33 cellular contexts compared by ENCODE assay signal in genomic region chr14:81638656-81639055, GRCh38.
"Had no signal": no experiment of that assay in that cellular context is flagged by ENCODE, and none has a peak within 500 bp of the region (broad histone marks: within the 10 kb centered on the region; RNA-seq: fewer than 3 reads in every experiment).

No MANE protein-coding gene starts in this region.

- H3K36me3 ChIP-seq: colonic mucosa, gastroesophageal sphincter, heart left ventricle, left lung, ovary, sigmoid colon, spleen, tibial artery had no signal

- H3K4me3 ChIP-seq: colonic mucosa, gastroesophageal sphincter, heart left ventricle, left lung, mucosa of descending colon, ovary, psoas muscle, sigmoid colon, skin epidermis, spleen, testis, tibial artery had no signal

- H3K27ac Mint-ChIP-seq: dendritic cell treated with granulocyte-macrophage colony-stimulating factor and Interleukin-4, amounts not matched to agents 40 ng/mL and 50 ng/mL, for 4 days; endodermal cell; mesothelial cell of epicardium; naive thymus-derived CD4-positive, alpha-beta T cell; nephron; stimulated activated memory B cell treated with anti-CD40 and anti-IgM and Interleukin-4, amounts not matched to agents 10 μg/mL and 1 μg/mL and 100 μg/mL, for 72 hours; type B pancreatic cell had no signal

- H3K27me3 ChIP-seq: colonic mucosa, gastroesophageal sphincter, heart left ventricle, left lung, ovary, sigmoid colon, spleen, testis, tibial artery had no signal

- H3K4me3 Mint-ChIP-seq: dendritic cell treated with granulocyte-macrophage colony-stimulating factor and Interleukin-4, amounts not matched to agents 40 ng/mL and 50 ng/mL, for 4 days; endodermal cell; mesothelial cell of epicardium; naive thymus-derived CD4-positive, alpha-beta T cell; nephron; stimulated activated memory B cell treated with anti-CD40 and anti-IgM and Interleukin-4, amounts not matched to agents 10 μg/mL and 1 μg/mL and 100 μg/mL, for 72 hours; type B pancreatic cell had no signal

- H3K9me3 ChIP-seq: colonic mucosa, gastroesophageal sphincter, heart left ventricle, left lung, mucosa of descending colon, ovary, psoas muscle, sigmoid colon, spleen, testis, tibial artery had no signal

- FAIRE-seq: islet of Langerhans, urothelium cell line had no signal

- H3K9me3 Mint-ChIP-seq: dendritic cell treated with granulocyte-macrophage colony-stimulating factor and Interleukin-4, amounts not matched to agents 40 ng/mL and 50 ng/mL, for 4 days; endodermal cell; nephron; type B pancreatic cell had no signal

- H3K27me3 Mint-ChIP-seq: stimulated activated memory B cell treated with anti-CD40 and anti-IgM and Interleukin-4, amounts not matched to agents 10 μg/mL and 1 μg/mL and 100 μg/mL, for 72 hours had no signal

- H3K4me1 Mint-ChIP-seq: stimulated activated memory B cell treated with anti-CD40 and anti-IgM and Interleukin-4, amounts not matched to agents 10 μg/mL and 1 μg/mL and 100 μg/mL, for 72 hours had no signal

- H3K4me1 ChIP-seq: colonic mucosa, gastroesophageal sphincter, left lung, psoas muscle, sigmoid colon, spleen, testis had no signal

- H3K36me3 Mint-ChIP-seq: mesothelial cell of epicardium; naive thymus-derived CD4-positive, alpha-beta T cell; stimulated activated memory B cell treated with anti-CD40 and anti-IgM and Interleukin-4, amounts not matched to agents 10 μg/mL and 1 μg/mL and 100 μg/mL, for 72 hours; type B pancreatic cell had no signal

- H3K27ac ChIP-seq: colonic mucosa, epithelial cell of prostate, gastroesophageal sphincter, heart left ventricle, left lung, ovary, psoas muscle, sigmoid colon, skin epidermis, spleen, testis, tibial artery had no signal

- DNase-seq: colonic mucosa; effector CD8-positive, alpha-beta T cell; endodermal cell; foreskin fibroblast; heart left ventricle; hippocampal formation; left cardiac atrium; left lung; mesenchymal stem cell; mucosa of descending colon; naive thymus-derived CD4-positive, alpha-beta T cell; occipital lobe; ovary; posterior cingulate gyrus; psoas muscle; right cardiac atrium; sigmoid colon; spleen; stimulated activated CD4-positive, alpha-beta T cell treated with anti-CD3 and anti-CD28 coated beads, Interleukin-4, amount 100 ng/mL, for 4 hours; stimulated activated naive CD8-positive, alpha-beta T cell treated with anti-CD3 and anti-CD28 coated beads, Interleukin-15, Interleukin-2, amounts not matched to agents 100 U/mL and 50 U/mL, for 24 hours; substantia nigra; testis; tibial artery had no signal
